Comparison of ENCODE assay signal across 1 cellular context in the genomic region with DNA sequence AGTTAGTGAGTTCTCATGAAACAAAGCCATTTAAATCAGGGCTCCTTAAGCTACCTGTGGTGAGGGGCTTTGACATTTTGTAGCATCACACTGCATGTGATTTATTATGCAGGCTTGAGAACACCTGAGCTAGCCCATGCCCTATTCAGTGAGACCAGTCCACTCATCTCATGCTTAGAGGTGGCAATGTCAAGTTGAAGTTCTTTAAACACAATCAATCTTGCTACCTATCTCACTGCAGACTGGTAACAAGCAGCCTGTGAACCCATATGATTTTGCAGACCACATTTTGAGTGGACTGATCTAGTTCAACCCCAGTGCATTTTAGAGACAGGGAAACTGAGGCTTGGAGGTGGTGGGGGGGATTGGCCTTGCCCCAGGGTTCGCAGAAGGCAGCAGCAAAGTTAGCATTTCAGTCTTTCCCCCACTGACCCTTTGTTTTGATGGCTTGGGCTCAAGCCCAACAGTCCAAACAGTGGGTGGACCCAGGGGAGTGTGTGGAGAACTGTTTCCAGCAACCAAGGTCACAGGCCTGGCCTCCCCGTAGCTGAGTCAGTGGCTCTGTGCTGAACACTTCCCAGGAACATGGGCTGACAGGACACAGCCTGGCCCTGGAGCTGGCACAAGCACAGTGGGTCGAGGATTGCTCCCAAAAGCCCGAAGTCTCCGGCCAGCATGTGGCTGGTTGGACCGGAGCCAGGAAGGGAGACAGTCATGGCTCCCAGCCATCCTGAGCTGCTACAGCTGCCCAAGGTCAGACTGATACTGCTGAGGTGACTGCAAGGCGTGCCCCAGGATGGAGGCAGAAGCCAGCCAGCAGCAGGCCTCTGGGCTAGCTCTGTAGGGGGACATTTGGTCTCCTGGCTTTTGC.
TF ChIP-seq lines count a peak whose summit lies in the region.

No MANE protein-coding gene starts in this region.

TF ChIP-seq in SK-N-SH, 30 proteins besides CTCF, POLR2A, EP300 and RAD21 (continued from another document):
- TF ChIP-seq SIN3A (IDR thresholded peaks at IDR 0.05; ENCODE audit: borderline replicate concordance, low read depth, low read length): no peak
- peak; percentile 90 for TF ChIP-seq NFIC (IDR thresholded peaks at IDR 0.05; ENCODE audit: borderline replicate concordance)
TF ChIP-seq in SK-N-SH: peak in this region for 7.
